ENCODE assay signal across 8 cellular contexts in genomic region chr19:41882568-41883462, GRCh38. TPM values are rescaled to one million over a fixed set of nuclear protein-coding genes. Genes with fewer than 3 reads are reported as not detected.
DNase-seq lines count a peak whose midpoint lies in the region; ATAC-seq, FAIRE-seq and TF ChIP-seq lines count a peak whose summit lies in the region.

Gene ARHGEF1 (plus strand): TSS chr19:41883184. CDS start chr19:41888083, 4,899 bp downstream.

- peaks cover 12% of the 10 kb centered on the region for H3K79me2 ChIP-seq in trophoblast cell (ENCODE audit: control insufficient read depth, insufficient read depth, low read length, poor library complexity)

- intact Hi-C loops in Panc1 (cut with micrococcal nuclease; ENCODE audit: unreplicated experiment) (loop anchor here (10.0 kb wide), 1 partner anchor 52 kb away; no protein-coding TSS in a partner anchor), head of caudate nucleus (cut with DNase I) (no loop called here)
- intact Hi-C loops in activated naive CD4-positive, alpha-beta T cell treated with anti-CD3 and anti-CD28 coated beads for 36 hours (cut with micrococcal nuclease) = loop anchor here (10.0 kb wide), 4 partner anchors 328 to 528 kb away; partner anchors contain the start of genes DEDD2, GSK3A and TGFB1

- H3K14ac ChIP-seq in trophoblast cell (ENCODE audit: low read length) = peak within 1 kb of the TSS; percentile 98

- H4K8ac ChIP-seq in trophoblast cell (ENCODE audit: low read depth, low read length) = peak within 1 kb of the TSS; percentile 98

- no peaks in the 10 kb centered on the region for H3K9me3 ChIP-seq in Panc1 (ENCODE audit: control insufficient read depth, insufficient read depth, low read depth, low read length)
- H3K9me3 ChIP-seq in trophoblast cell (ENCODE audit: insufficient read depth, low read depth, low read length) = no peaks in the 10 kb centered on the region

- WGBS in trophoblast cell (ENCODE audit: extremely low coverage, insufficient coverage, insufficient read length) = no CpG with 5 or more reads among the region's 80 CpGs

- H2BK12ac ChIP-seq in trophoblast cell (ENCODE audit: low read length) = peak within 1 kb of the TSS; percentile 62

- POLR2A ChIA-PET in Panc1 (lab: Charles Lee) = no interaction called here

- TF ChIP-seq CTCF in 22Rv1 (IDR thresholded peaks at IDR 0.05) (no peak), Panc1 (IDR thresholded peaks at IDR 0.05) (no peak)

- H3K4ac ChIP-seq in trophoblast cell (ENCODE audit: low read depth, low read length) = peak within 1 kb of the TSS; percentile 83

- H3K4me3 Mint-ChIP-seq in activated naive CD4-positive, alpha-beta T cell treated with anti-CD3 and anti-CD28 coated beads for 36 hours = peak within 1 kb of the TSS; percentile 93

- FAIRE-seq in GM18507 (lab: Jason Lieb, UNC) = peak; percentile 85

- H3K4me1 Mint-ChIP-seq in activated naive CD4-positive, alpha-beta T cell treated with anti-CD3 and anti-CD28 coated beads for 36 hours (ENCODE audit: low read depth) = peaks cover 56% of the 10 kb centered on the region

- H4K12ac ChIP-seq in trophoblast cell (ENCODE audit: low read depth, low read length) = peak within 1 kb of the TSS; percentile 100

- peak within 1 kb of the TSS; percentile 79 to 93 for H3K4me3 ChIP-seq in Panc1 (ENCODE audit: low read depth in 2 of 2, low read length in 2 of 2)
- peak within 1 kb of the TSS; percentile 85 for H3K4me3 ChIP-seq in trophoblast cell (ENCODE audit: low read depth, low read length)

- CTCF ChIA-PET in Panc1 (lab: Charles Lee) = no interaction called here
- CTCF ChIA-PET in activated naive CD4-positive, alpha-beta T cell treated with anti-CD3 and anti-CD28 coated beads for 36 hours (lab: Charles Lee) = interaction anchor here (0.6 to 6.0 kb wide), 3 partner anchors 9 to 550 kb away, joined by 4 to 68 read pairs (median 4); partner anchors contain the start of gene CD79A

- H3K23ac ChIP-seq in trophoblast cell (ENCODE audit: low read length) = no peak within 1 kb of the TSS

- H3K4me1 ChIP-seq in Panc1 (ENCODE audit: control insufficient read depth, insufficient read depth, low read length) (peaks cover 21% of the 10 kb centered on the region), trophoblast cell (ENCODE audit: control insufficient read depth in 1 of 2, insufficient read depth in 2 of 2, low read length in 2 of 2) (peaks cover 13 to 15% of the 10 kb centered on the region in 2 experiments)

- peak within 1 kb of the TSS; percentile 88 for H2AK5ac ChIP-seq in trophoblast cell (ENCODE audit: low read length)

- H2BK120ac ChIP-seq in trophoblast cell (ENCODE audit: insufficient read depth, low read length, poor library complexity) = peak within 1 kb of the TSS; percentile 89

- peak within 1 kb of the TSS; percentile 94 for H3K18ac ChIP-seq in trophoblast cell (ENCODE audit: low read length)

- H3K27ac ChIP-seq in 22Rv1 (0 out of 2 replicates have a peak within 1 kb of the TSS, but pooled peaks have one; percentile 41), Panc1 (ENCODE audit: low read length) (peak within 1 kb of the TSS; percentile 83), trophoblast cell (ENCODE audit: low read depth, low read length) (no peak within 1 kb of the TSS)

- H2AFZ ChIP-seq in trophoblast cell (ENCODE audit: insufficient read depth, low read length, poor library complexity) = peak within 1 kb of the TSS; percentile 97

- peak within 1 kb of the TSS; percentile 95 for H3K4me2 ChIP-seq in trophoblast cell (ENCODE audit: low read length)

- peak within 1 kb of the TSS; percentile 92 for H3K27ac Mint-ChIP-seq in activated naive CD4-positive, alpha-beta T cell treated with anti-CD3 and anti-CD28 coated beads for 36 hours

- no peaks in the 10 kb centered on the region for H3K27me3 ChIP-seq in Panc1 (ENCODE audit: control insufficient read depth, insufficient read depth, low read length)
- H3K27me3 ChIP-seq in trophoblast cell (ENCODE audit: insufficient read depth, low read length) = peaks cover 2% of the 10 kb centered on the region

- peak within 1 kb of the TSS; percentile 97 for H4K91ac ChIP-seq in trophoblast cell (ENCODE audit: low read depth, low read length)

- no peaks in the 10 kb centered on the region; the same call in 1 of the 2 replicates for H3K36me3 ChIP-seq in Panc1 (ENCODE audit: control insufficient read depth, insufficient read depth, low read length)
- no peaks in the 10 kb centered on the region for H3K36me3 ChIP-seq in trophoblast cell (ENCODE audit: control insufficient read depth in 1 of 2, insufficient read depth in 2 of 2, low read length in 2 of 2)

- peak within 1 kb of the TSS; percentile 87 for H3K9ac ChIP-seq in trophoblast cell (ENCODE audit: low read length)

- DNase-seq in GM18507 (ENCODE audit: extremely low spot score, insufficient read length, low read depth) = no peak
- DNase-seq in Panc1 (ENCODE audit: low read depth, low spot score) = no peak
- DNase-seq in activated naive CD4-positive, alpha-beta T cell treated with anti-CD3 and anti-CD28 coated beads for 36 hours = peak; percentile 70
- DNase-seq in head of caudate nucleus = peak in 31 of 42 donors; percentile 17 to 75 (median 41)
- no peak for DNase-seq in trophoblast cell

- H3K36me3 Mint-ChIP-seq in activated naive CD4-positive, alpha-beta T cell treated with anti-CD3 and anti-CD28 coated beads for 36 hours (ENCODE audit: low read depth) = peaks cover 8% of the 10 kb centered on the region

- H2BK5ac ChIP-seq in trophoblast cell (ENCODE audit: low read depth, low read length, poor library complexity) = peak within 1 kb of the TSS; percentile 39

- H3K9me3 Mint-ChIP-seq in activated naive CD4-positive, alpha-beta T cell treated with anti-CD3 and anti-CD28 coated beads for 36 hours = no peaks in the 10 kb centered on the region

- peaks cover 19% of the 10 kb centered on the region for H3K79me1 ChIP-seq in trophoblast cell (ENCODE audit: low read length)

- BruUV-seq in Panc1 (replicated peaks; lab: Mats Ljungman, UMichigan) = no TSS peak

- no peaks in the 10 kb centered on the region for H3K27me3 Mint-ChIP-seq in activated naive CD4-positive, alpha-beta T cell treated with anti-CD3 and anti-CD28 coated beads for 36 hours (ENCODE audit: low read depth)

- ATAC-seq in Panc1 = peak; percentile 27
- ATAC-seq in HG03135 (IDR thresholded peaks at IDR 0.05; ENCODE audit: unreplicated experiment) = no peak
- no peak for ATAC-seq in GM21737 (IDR thresholded peaks at IDR 0.05; ENCODE audit: unreplicated experiment)

- in situ Hi-C loops in Panc1 (cut with HindIII; ENCODE audit: low pct_unique_long_range_greater_than_20kb, low sequenced_read_pairs) = no loop called here

RNA-seq across cellular contexts. Expression of gene ARHGEF1, which starts in this region (rescaled TPM):
- 69.5 TPM for total RNA-seq in Panc1 (2021; ENCODE audit: unreplicated experiment)
- 106 TPM for polyA plus RNA-seq in Panc1 (2012; ENCODE audit: insufficient read length)
- 100 to 1,000 TPM; 246 to 260 TPM for total RNA-seq in activated naive CD4-positive, alpha-beta T cell treated with anti-CD3 and anti-CD28 coated beads for 36 hours
- 65.5 and 67.8 TPM in 2 replicates for polyA plus RNA-seq in trophoblast cell (2013)

Comparison
In these comparisons a context has a peak if more than half of its experiments do, and no peak if none do; other contexts are left out.
1. DNase-seq: peak in activated naive CD4-positive, alpha-beta T cell treated with anti-CD3 and anti-CD28 coated beads for 36 hours (single experiment) and head of caudate nucleus (31 of 42); none in GM18507 (single experiment), Panc1 (single experiment) and trophoblast cell (0 of 2).